Comparison of ENCODE assay signal across 12 cellular contexts in genomic region chr7:2614646-2615330, GRCh38. TPM values are rescaled to one million over a fixed set of nuclear protein-coding genes. Genes with fewer than 3 reads are reported as not detected.
DNase-seq lines count a peak whose midpoint lies in the region; ATAC-seq and TF ChIP-seq lines count a peak whose summit lies in the region.
"Had no signal": no experiment of that assay in that cellular context is flagged by ENCODE, and none has a peak within 500 bp of the region (broad histone marks: within the 10 kb centered on the region; RNA-seq: fewer than 3 reads in every experiment).

No MANE protein-coding gene starts in this region.

- H3F3A ChIP-seq in GM23248 (ENCODE audit: insufficient read depth) (peaks cover 16% of the 10 kb centered on the region; the same call in 1 of the 2 replicates), smooth muscle cell (ENCODE audit: low read depth) (peaks cover 5% of the 10 kb centered on the region)

- H3K27me3 Mint-ChIP-seq in endothelial cell (ENCODE audit: unreplicated experiment): peaks cover 6% of the 10 kb centered on the region

- no peak for ATAC-seq in HG03097 (IDR thresholded peaks at IDR 0.05; ENCODE audit: low FRiP score, unreplicated experiment)
- ATAC-seq: natural killer cell; stimulated activated naive CD8-positive, alpha-beta T cell treated with anti-CD3 and anti-CD28 coated beads, Interleukin-15, amount 100 ng/mL, for 72 hours had no signal

- H3K9me3 ChIP-seq in GM23248 (ENCODE audit: low read depth) (no peaks in the 10 kb centered on the region), fibroblast of lung (ENCODE audit: control insufficient read depth, insufficient read depth, low read depth, low read length) (no peaks in the 10 kb centered on the region), smooth muscle cell (replicated peaks; ENCODE audit: low read depth) (no peaks in the 10 kb centered on the region)

- peak overlapping the region; percentile 62 for H3K4me3 ChIP-seq in GM23248
- peak overlapping the region in 2 of 4 experiments; percentile 4 to 36 for H3K4me3 ChIP-seq in fibroblast of lung (replicated peaks in 1 of 4; ENCODE audit: control extremely low read depth in 1 of 4, insufficient read depth in 1 of 4, low read depth in 3 of 4, low read length in 4 of 4)
- no peak overlapping the region for H3K4me3 ChIP-seq in smooth muscle cell

- no peak overlapping the region for H3K27ac Mint-ChIP-seq in endothelial cell (ENCODE audit: unreplicated experiment)
- H3K27ac Mint-ChIP-seq: activated naive CD4-positive, alpha-beta T cell treated with anti-CD3 and anti-CD28 coated beads, Interleukin-2, amount 10 ng/mL, durations not matched to agents 7 days and 5 days; natural killer cell; stimulated activated naive CD8-positive, alpha-beta T cell treated with anti-CD3 and anti-CD28 coated beads, Interleukin-15, amount 100 ng/mL, for 72 hours had no signal

- WGBS in GM23248 (ENCODE audit: low coverage in 1 of 2, low lambda C conversion rate in 2 of 2, missing lambda C conversion rate in 2 of 2), 2 experiments: 12% methylated on average over 21 of the region's 21 CpGs
- WGBS in smooth muscle cell (ENCODE audit: low lambda C conversion rate): 94% methylated on average over 21 of the region's 21 CpGs

- no peaks in the 10 kb centered on the region for H3K9me3 Mint-ChIP-seq in endothelial cell (ENCODE audit: unreplicated experiment)
- H3K9me3 Mint-ChIP-seq: activated naive CD4-positive, alpha-beta T cell treated with anti-CD3 and anti-CD28 coated beads, Interleukin-2, amount 10 ng/mL, durations not matched to agents 7 days and 5 days; natural killer cell; stimulated activated naive CD8-positive, alpha-beta T cell treated with anti-CD3 and anti-CD28 coated beads, Interleukin-15, amount 100 ng/mL, for 72 hours had no signal

- no peaks in the 10 kb centered on the region for H4K20me1 ChIP-seq in GM23248 (ENCODE audit: insufficient read depth)
- H4K20me1 ChIP-seq in fibroblast of lung (ENCODE audit: control insufficient read depth, extremely low read depth, insufficient read depth, low read length): no peaks in the 10 kb centered on the region
- H4K20me1 ChIP-seq in smooth muscle cell (ENCODE audit: low read depth): no peaks in the 10 kb centered on the region

- H3K4me3 Mint-ChIP-seq in endothelial cell (ENCODE audit: unreplicated experiment): no peak overlapping the region
- H3K4me3 Mint-ChIP-seq: activated naive CD4-positive, alpha-beta T cell treated with anti-CD3 and anti-CD28 coated beads, Interleukin-2, amount 10 ng/mL, durations not matched to agents 7 days and 5 days; natural killer cell; stimulated activated naive CD8-positive, alpha-beta T cell treated with anti-CD3 and anti-CD28 coated beads, Interleukin-15, amount 100 ng/mL, for 72 hours had no signal

- peak; percentile 30 for DNase-seq in GM23248
- peak; percentile 37 for DNase-seq in NCI-H69 (lab: John Stamatoyannopoulos, UW)
- DNase-seq in fibroblast of lung (ENCODE audit: low read depth in 2 of 2): no peak
- no peak for DNase-seq in smooth muscle cell (lab: John Stamatoyannopoulos, UW; ENCODE audit: unreplicated experiment)
- no peak for DNase-seq in kidney tubule cell (ENCODE audit: low spot score)
- DNase-seq in endothelial cell (ENCODE audit: low spot score): no peak
- DNase-seq: activated CD4-positive, alpha-beta T cell treated with anti-CD3 and anti-CD28 coated beads, Interleukin-2, amount 50 U/mL, for 1 hour; activated naive CD4-positive, alpha-beta T cell treated with anti-CD3 and anti-CD28 coated beads, Interleukin-2, amount 10 ng/mL, durations not matched to agents 7 days and 5 days; effector CD4-positive, alpha-beta T cell; natural killer cell; stimulated activated naive CD8-positive, alpha-beta T cell treated with anti-CD3 and anti-CD28 coated beads, Interleukin-15, amount 100 ng/mL, for 72 hours had no signal

- H3K36me3 Mint-ChIP-seq in endothelial cell (ENCODE audit: low read depth, unreplicated experiment): no peaks in the 10 kb centered on the region
- H3K36me3 Mint-ChIP-seq: activated naive CD4-positive, alpha-beta T cell treated with anti-CD3 and anti-CD28 coated beads, Interleukin-2, amount 10 ng/mL, durations not matched to agents 7 days and 5 days; natural killer cell had no signal

- peaks cover 26% of the 10 kb centered on the region for H3K4me1 ChIP-seq in GM23248 (ENCODE audit: insufficient read depth)
- peaks cover 16% of the 10 kb centered on the region for H3K4me1 ChIP-seq in fibroblast of lung (ENCODE audit: control insufficient read depth, extremely low read depth, insufficient read depth, low read length)
- peaks cover 12% of the 10 kb centered on the region for H3K4me1 ChIP-seq in smooth muscle cell (ENCODE audit: low read depth)

- H3K27me3 ChIP-seq in GM23248 (replicated peaks; ENCODE audit: insufficient read depth) (no peaks in the 10 kb centered on the region), fibroblast of lung (ENCODE audit: control insufficient read depth, insufficient read depth, low read length) (no peaks in the 10 kb centered on the region), smooth muscle cell (ENCODE audit: low read depth) (no peaks in the 10 kb centered on the region)

- H3K79me2 ChIP-seq in GM23248 (ENCODE audit: insufficient read depth): no peaks in the 10 kb centered on the region
- no peaks in the 10 kb centered on the region for H3K79me2 ChIP-seq in fibroblast of lung (ENCODE audit: control insufficient read depth, insufficient read depth, low read length)
- H3K79me2 ChIP-seq in smooth muscle cell (ENCODE audit: low read depth): no peaks in the 10 kb centered on the region

- H3K27ac ChIP-seq in GM23248 (peak overlapping the region; percentile 4; the same call in 1 of the 2 replicates), fibroblast of lung (ENCODE audit: insufficient read depth, low read length) (no peak overlapping the region), smooth muscle cell (ENCODE audit: low read depth) (peak overlapping the region; percentile 0)

- H3K4me1 Mint-ChIP-seq in endothelial cell (ENCODE audit: unreplicated experiment): no peaks in the 10 kb centered on the region
- H3K4me1 Mint-ChIP-seq: activated naive CD4-positive, alpha-beta T cell treated with anti-CD3 and anti-CD28 coated beads, Interleukin-2, amount 10 ng/mL, durations not matched to agents 7 days and 5 days; natural killer cell; stimulated activated naive CD8-positive, alpha-beta T cell treated with anti-CD3 and anti-CD28 coated beads, Interleukin-15, amount 100 ng/mL, for 72 hours had no signal

- peak overlapping the region; percentile 94 for H3K4me2 ChIP-seq in GM23248 (ENCODE audit: unreplicated experiment)
- peak overlapping the region; percentile 75 for H3K4me2 ChIP-seq in fibroblast of lung (ENCODE audit: extremely low read depth, insufficient read depth, low read length)
- H3K4me2 ChIP-seq in smooth muscle cell: no peak overlapping the region

- H3K36me3 ChIP-seq in GM23248 (ENCODE audit: low read depth) (no peaks in the 10 kb centered on the region), fibroblast of lung (ENCODE audit: control insufficient read depth, insufficient read depth, low read length) (no peaks in the 10 kb centered on the region), smooth muscle cell (ENCODE audit: low read depth) (no peaks in the 10 kb centered on the region)

- H2AFZ ChIP-seq in GM23248: peak overlapping the region; percentile 49; the same call in 1 of the 2 replicates
- no peak overlapping the region for H2AFZ ChIP-seq in fibroblast of lung (ENCODE audit: low read length)
- H2AFZ ChIP-seq in smooth muscle cell (ENCODE audit: low read depth): no peak overlapping the region

- in situ Hi-C loops in GM23248 (cut with MboI): no loop called here

- H3K9me2 ChIP-seq in GM23248 (ENCODE audit: insufficient read depth): no peaks in the 10 kb centered on the region

- H3K9ac ChIP-seq in GM23248 (0 out of 2 replicates have a peak overlapping the region, but pooled peaks have one; percentile 5), fibroblast of lung (ENCODE audit: insufficient read depth, low read length) (no peak overlapping the region), smooth muscle cell (ENCODE audit: low read depth) (no peak overlapping the region)

- TF ChIP-seq CTCF in fibroblast of lung (conservative IDR thresholded peaks at IDR 0.05 in 1 of 2, IDR thresholded peaks at IDR 0.05 in 1 of 2; ENCODE audit: low read depth in 1 of 2, low read length in 2 of 2) (no peak), smooth muscle cell (IDR thresholded peaks at IDR 0.05; ENCODE audit: borderline replicate concordance, insufficient read depth, poor library complexity, severe bottlenecking) (no peak), endothelial cell (IDR thresholded peaks at IDR 0.05; ENCODE audit: unreplicated experiment) (no peak)

RNA-seq across cellular contexts. Expression of gene TTYH3, which starts 17.0 kb away (rescaled TPM):
- total RNA-seq in GM23248 (2014; rRNA removed; shearing (Covaris generic)): 25.3 and 33.6 TPM in 2 replicates
- polyA plus RNA-seq in GM23248 (2016; fragmentation: Nextera tagmentation; extraction: Ambion mirVana) (43.5 and 46.0 TPM in 2 replicates), fibroblast of lung (17.4 and 24.5 TPM in 2 replicates), smooth muscle cell (153 and 179 TPM in 2 replicates)
- total RNA-seq in fibroblast of lung (15.4 and 19.7 TPM in 2 replicates), smooth muscle cell (42.9 and 51.5 TPM in 2 replicates), endothelial cell (ENCODE audit: unreplicated experiment) (250 TPM)
- polyA plus RNA-seq in fibroblast of lung (2012): 53.0 and 66.0 TPM in 2 replicates
- polyA minus RNA-seq in fibroblast of lung (ENCODE audit: low replicate concordance): 31.5 and 42.5 TPM in 2 replicates

RNA-seq across cellular contexts. Expression of gene IQCE, which starts 56.0 kb away (rescaled TPM):
- total RNA-seq in GM23248 (2014; rRNA removed; shearing (Covaris generic)): 14.9 and 24.4 TPM in 2 replicates
- polyA plus RNA-seq in GM23248 (2016; fragmentation: Nextera tagmentation; extraction: Ambion mirVana): 12.1 and 14.7 TPM in 2 replicates
- 7.7 and 8.3 TPM in 2 replicates for total RNA-seq in fibroblast of lung
- polyA plus RNA-seq in fibroblast of lung: 5.1 and 5.3 TPM in 2 replicates
- 7.4 and 8.1 TPM in 2 replicates for polyA plus RNA-seq in fibroblast of lung (2012)
- 8.1 and 8.6 TPM in 2 replicates for polyA minus RNA-seq in fibroblast of lung (ENCODE audit: low replicate concordance)
- 12.7 and 15.0 TPM in 2 replicates for total RNA-seq in smooth muscle cell
- 5.8 and 16.3 TPM in 2 replicates for polyA plus RNA-seq in smooth muscle cell
- 9.6 TPM for total RNA-seq in endothelial cell (ENCODE audit: unreplicated experiment)

RNA-seq across cellular contexts. Expression of gene BRAT1, which starts 59.5 kb away (rescaled TPM):
- 37.9 and 39.7 TPM in 2 replicates for total RNA-seq in GM23248 (2014; rRNA removed; shearing (Covaris generic))
- polyA plus RNA-seq in GM23248 (2016; fragmentation: Nextera tagmentation; extraction: Ambion mirVana): 28.6 and 32.4 TPM in 2 replicates
- 20.1 and 20.3 TPM in 2 replicates for total RNA-seq in fibroblast of lung
- 4.0 and 5.8 TPM in 2 replicates for polyA plus RNA-seq in fibroblast of lung
- polyA plus RNA-seq in fibroblast of lung (2012): 10.2 and 18.5 TPM in 2 replicates
- 5.2 and 21.0 TPM in 2 replicates for polyA minus RNA-seq in fibroblast of lung (ENCODE audit: low replicate concordance)
- 11.2 and 16.8 TPM in 2 replicates for total RNA-seq in smooth muscle cell
- 32.4 and 43.6 TPM in 2 replicates for polyA plus RNA-seq in smooth muscle cell
- 34.0 TPM for total RNA-seq in endothelial cell (ENCODE audit: unreplicated experiment)

Comparison
In these comparisons a context has a peak if more than half of its experiments do, and no peak if none do; other contexts are left out.
1. DNase-seq: peak in GM23248 (single experiment) and NCI-H69 (single experiment); none in fibroblast of lung (0 of 2), smooth muscle cell (single experiment), kidney tubule cell (single experiment) and endothelial cell (single experiment).